9 cellular contexts compared by ENCODE assay signal in the genomic region with DNA sequence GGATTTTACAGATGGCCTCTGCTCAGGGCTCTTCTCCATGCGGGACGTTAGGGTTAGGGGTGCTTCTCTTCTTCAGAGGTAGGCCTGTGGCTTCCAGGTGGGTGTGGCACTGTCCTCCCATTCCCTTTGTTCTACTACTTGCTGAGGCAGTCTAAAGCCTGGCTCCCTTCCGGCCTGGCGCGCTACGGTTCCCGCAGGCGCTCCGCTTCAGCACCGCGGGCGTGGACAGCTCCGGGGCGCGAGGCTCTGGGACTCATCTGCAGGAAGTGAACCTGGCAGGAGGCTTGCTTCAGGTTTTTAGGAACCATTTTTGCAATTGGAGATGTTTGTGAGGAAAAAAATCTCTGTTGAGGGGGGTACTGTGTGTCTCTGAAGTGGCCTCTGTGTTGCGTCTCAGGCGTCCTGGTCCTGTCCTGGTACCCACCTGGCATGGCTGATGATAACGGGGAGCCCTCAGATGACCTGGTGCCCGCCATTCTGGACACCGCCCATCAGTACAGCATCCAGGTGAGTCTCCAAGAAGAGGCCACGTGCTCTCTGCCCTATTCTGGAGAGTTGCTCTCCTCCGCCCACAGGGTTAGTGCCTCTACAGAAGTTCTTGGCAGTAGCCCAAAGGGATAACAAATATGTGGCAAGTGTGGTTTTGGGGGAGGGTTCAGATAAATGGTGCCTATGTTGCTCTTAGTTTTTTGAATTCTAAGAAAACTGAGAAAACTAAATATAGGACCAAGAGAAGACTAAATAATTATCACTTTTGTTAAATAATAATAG. TPM values are rescaled to one million over a fixed set of nuclear protein-coding genes. Genes with fewer than 3 reads are reported as not detected.
DNase-seq lines count a peak whose midpoint lies in the region; ATAC-seq, FAIRE-seq and TF ChIP-seq lines count a peak whose summit lies in the region.
"Had no signal": no experiment of that assay in that cellular context is flagged by ENCODE, and none has a peak within 500 bp of the region (broad histone marks: within the 10 kb centered on the region; RNA-seq: fewer than 3 reads in every experiment).

No MANE protein-coding gene starts in this region.

- BruUV-seq in endothelial cell of umbilical vein (replicated peaks; lab: Mats Ljungman, UMichigan) = no TSS peak

- FAIRE-seq in endothelial cell of umbilical vein (lab: Jason Lieb, UNC) = no peak

- dilution Hi-C loops in endothelial cell of umbilical vein (cut with MboI; ENCODE audit: extremely low pct_ligation_motif_present, low sequenced_read_pairs) = no loop called here

- H3K9me1 ChIP-seq in endothelial cell of umbilical vein (replicated peaks; ENCODE audit: control insufficient read depth, extremely low read depth, insufficient read depth, low read length) = no peaks in the 10 kb centered on the region

- no peak overlapping the region for H3K27ac ChIP-seq in CD4-positive, CD25-positive, alpha-beta regulatory T cell (ENCODE audit: insufficient read depth, low read length, poor library complexity, severe bottlenecking)
- H3K27ac ChIP-seq in endothelial cell of umbilical vein (ENCODE audit: insufficient read depth, low read depth, low read length) (no peak overlapping the region), mucosa of rectum (ENCODE audit: low read depth in 2 of 2, low read length in 2 of 2) (no peak overlapping the region), esophagus muscularis mucosa (replicated peaks in 1 of 4) (no peak overlapping the region)

- POLR2A ChIA-PET in WTC11 (lab: Charles Lee) = interaction anchor here (2.3 kb wide), 1 partner anchor 13 kb away, joined by 16 read pairs; the partner anchor contains the start of genes C1orf122 and YRDC
- POLR2A ChIA-PET in endothelial cell of umbilical vein (lab: Charles Lee) = no interaction called here

- H3K4me2 ChIP-seq in endothelial cell of umbilical vein (ENCODE audit: insufficient read depth, low read length) = no peak overlapping the region

- peak overlapping the region; percentile 38 to 82 (median 77) for H3K4me3 Mint-ChIP-seq in CD4-positive, CD25-positive, alpha-beta regulatory T cell
- peak overlapping the region; percentile 69 for H3K4me3 Mint-ChIP-seq in WTC11

- peaks cover 0 to 15% (median 8%) of the 10 kb centered on the region in 4 donors for H3K4me1 Mint-ChIP-seq in CD4-positive, CD25-positive, alpha-beta regulatory T cell
- peaks cover 12% of the 10 kb centered on the region for H3K4me1 Mint-ChIP-seq in WTC11

- peaks cover 7% of the 10 kb centered on the region for H3K36me3 Mint-ChIP-seq in CD4-positive, CD25-positive, alpha-beta regulatory T cell
- H3K36me3 Mint-ChIP-seq in WTC11 = peaks cover 6% of the 10 kb centered on the region; the same call in 1 of the 2 replicates

- intact Hi-C loops in endothelial cell of umbilical vein (cut with micrococcal nuclease) = no loop called here
- intact Hi-C loops in esophagus muscularis mucosa (cut with DNase I) = no loop called here

- peaks cover 9% of the 10 kb centered on the region for H3K4me1 ChIP-seq in CD4-positive, CD25-positive, alpha-beta regulatory T cell (ENCODE audit: control insufficient read depth, insufficient read depth, low read length, poor library complexity, severe bottlenecking)
- H3K4me1 ChIP-seq in endothelial cell of umbilical vein (ENCODE audit: control insufficient read depth, extremely low read depth, insufficient read depth, low read length) (peaks cover 2% of the 10 kb centered on the region), mucosa of rectum (ENCODE audit: control insufficient read depth in 2 of 2, insufficient read depth in 2 of 2, low read length in 2 of 2) (peaks cover 6 to 10% of the 10 kb centered on the region in 2 donors), esophagus muscularis mucosa (peaks cover 12 to 28% (median 24%) of the 10 kb centered on the region in 4 donors)

- H3K9me3 ChIP-seq in CD4-positive, CD25-positive, alpha-beta regulatory T cell (ENCODE audit: control insufficient read depth in 2 of 2, low read length in 2 of 2) = no peaks in the 10 kb centered on the region
- H3K9me3 ChIP-seq in endothelial cell of umbilical vein (replicated peaks; ENCODE audit: control insufficient read depth, insufficient read depth, low read length) (no peaks in the 10 kb centered on the region), mucosa of rectum (ENCODE audit: control insufficient read depth in 2 of 2, low read length in 2 of 2) (no peaks in the 10 kb centered on the region), esophagus muscularis mucosa (no peaks in the 10 kb centered on the region)

- WGBS in esophagus muscularis mucosa = 25% methylated on average over 20 of the region's 22 CpGs

- no peak for ATAC-seq in CD4-positive, CD25-positive, alpha-beta regulatory T cell (ENCODE audit: low read depth in 2 of 2)
- peak; percentile 60 for ATAC-seq in WTC11
- no peak for ATAC-seq in GM19023 (IDR thresholded peaks at IDR 0.05; ENCODE audit: unreplicated experiment)

- H3K27me3 Mint-ChIP-seq in CD4-positive, CD25-positive, alpha-beta regulatory T cell = peaks cover 31% of the 10 kb centered on the region
- peaks cover 46% of the 10 kb centered on the region for H3K27me3 Mint-ChIP-seq in WTC11 (ENCODE audit: low read depth)

- no peak for TF ChIP-seq CTCF in WTC11 (IDR thresholded peaks at IDR 0.05)
- no peak for TF ChIP-seq CTCF in endothelial cell of umbilical vein (IDR thresholded peaks at IDR 0.05; ENCODE audit: extremely low read depth in 1 of 2, insufficient read depth in 1 of 2, low read depth in 1 of 2, low read length in 2 of 2)
- TF ChIP-seq CTCF in esophagus muscularis mucosa (IDR thresholded peaks at IDR 0.05) = no peak

- no peak overlapping the region for H3K27ac Mint-ChIP-seq in CD4-positive, CD25-positive, alpha-beta regulatory T cell
- H3K27ac Mint-ChIP-seq in WTC11 = no peak overlapping the region

- TF ChIP-seq POLR2A in endothelial cell of umbilical vein (IDR thresholded peaks at IDR 0.05; ENCODE audit: low read depth, low read length) (no peak), esophagus muscularis mucosa (IDR thresholded peaks at IDR 0.05; ENCODE audit: low read depth) (no peak)

- H3K9ac ChIP-seq in endothelial cell of umbilical vein (replicated peaks; ENCODE audit: extremely low read depth, insufficient read depth, low read length) (no peak overlapping the region), mucosa of rectum (ENCODE audit: low read depth in 1 of 2, low read length in 2 of 2) (no peak overlapping the region)

- H3K27me3 ChIP-seq in CD4-positive, CD25-positive, alpha-beta regulatory T cell (ENCODE audit: control insufficient read depth, insufficient read depth, low read length) = peaks cover 4% of the 10 kb centered on the region
- H3K27me3 ChIP-seq in endothelial cell of umbilical vein (ENCODE audit: control insufficient read depth in 2 of 2, insufficient read depth in 2 of 2, low read length in 2 of 2) = peaks cover 7 to 16% of the 10 kb centered on the region in 2 experiments
- peaks cover 0 to 4% of the 10 kb centered on the region in 2 donors for H3K27me3 ChIP-seq in mucosa of rectum (ENCODE audit: control insufficient read depth in 2 of 2, insufficient read depth in 2 of 2, low read length in 2 of 2)
- H3K27me3 ChIP-seq in esophagus muscularis mucosa = peaks cover 0 to 4% (median 0%) of the 10 kb centered on the region in 4 donors

- CTCF ChIA-PET in WTC11 (lab: Charles Lee) = interaction anchor here (0.6 to 2.0 kb wide), 5 partner anchors 12 to 172 kb away, joined by 3 to 10 read pairs (median 6); partner anchors contain the start of genes C1orf122, EPHA10, MTF1 and YRDC
- CTCF ChIA-PET in endothelial cell of umbilical vein (lab: Charles Lee) = no interaction called here

- DNase-seq in CD4-positive, CD25-positive, alpha-beta regulatory T cell = peak in 2 of 3 donors; percentile 33 to 50
- peak; percentile 85 for DNase-seq in WTC11 (ENCODE audit: low spot score)
- DNase-seq in endothelial cell of umbilical vein (ENCODE audit: low read depth, low spot score) = peak; percentile 24
- DNase-seq in esophagus muscularis mucosa (ENCODE audit: extremely low spot score) = no peak
- DNase-seq in NCI-H146 treated with DMSO at 0.1 percent for 48 hours (lab: John Stamatoyannopoulos, UW; ENCODE audit: unreplicated experiment) = no peak

- TF ChIP-seq EP300 in Ishikawa (IDR thresholded peaks at IDR 0.05; ENCODE audit: borderline replicate concordance) (no peak), esophagus muscularis mucosa (IDR thresholded peaks at IDR 0.05) (no peak)

- peak; percentile 12; the same call in 1 of the 2 replicates for TF ChIP-seq RAD21 in Ishikawa (IDR thresholded peaks at IDR 0.05; ENCODE audit: low read depth)

- H3K79me2 ChIP-seq in endothelial cell of umbilical vein (ENCODE audit: control insufficient read depth, insufficient read depth, low read length) = no peaks in the 10 kb centered on the region

- no peak overlapping the region for H3K4me3 ChIP-seq in CD4-positive, CD25-positive, alpha-beta regulatory T cell (ENCODE audit: low read depth, low read length)
- H3K4me3 ChIP-seq in endothelial cell of umbilical vein (replicated peaks in 1 of 3; ENCODE audit: insufficient read depth in 1 of 3, low read depth in 1 of 3, low read length in 3 of 3) = no peak overlapping the region
- peak overlapping the region; percentile 22 to 71 for H3K4me3 ChIP-seq in mucosa of rectum (ENCODE audit: low read length in 2 of 2)
- peak overlapping the region in 1 of 4 donors; percentile 63 for H3K4me3 ChIP-seq in esophagus muscularis mucosa

- no peak overlapping the region for H2AFZ ChIP-seq in endothelial cell of umbilical vein (ENCODE audit: low read depth, low read length)

- peaks cover 0 to 2% (median 0%) of the 10 kb centered on the region in 7 donors for H3K9me3 Mint-ChIP-seq in CD4-positive, CD25-positive, alpha-beta regulatory T cell
- no peaks in the 10 kb centered on the region for H3K9me3 Mint-ChIP-seq in WTC11

- H3K36me3 ChIP-seq in CD4-positive, CD25-positive, alpha-beta regulatory T cell (ENCODE audit: control insufficient read depth, insufficient read depth, low read length) = peaks cover 10% of the 10 kb centered on the region
- H3K36me3 ChIP-seq in endothelial cell of umbilical vein (ENCODE audit: control insufficient read depth in 2 of 2, extremely low read depth in 1 of 2, insufficient read depth in 2 of 2, low read length in 2 of 2) (no peaks in the 10 kb centered on the region), mucosa of rectum (ENCODE audit: control insufficient read depth in 2 of 2, insufficient read depth in 2 of 2, low read length in 2 of 2) (peaks cover 6 to 13% of the 10 kb centered on the region in 2 donors), esophagus muscularis mucosa (peaks cover 0 to 19% (median 14%) of the 10 kb centered on the region in 4 donors)

- no peaks in the 10 kb centered on the region for H4K20me1 ChIP-seq in endothelial cell of umbilical vein (replicated peaks; ENCODE audit: control insufficient read depth, extremely low read depth, insufficient read depth, low read length)

RNA-seq across cellular contexts. Expression of gene MANEAL, which starts 1.9 kb away (rescaled TPM):
- 0.69 TPM for total RNA-seq in CD4-positive, CD25-positive, alpha-beta regulatory T cell
- polyA plus RNA-seq in CD4-positive, CD25-positive, alpha-beta regulatory T cell = 1 to 10 TPM in 3 of 4 donors, under 1 TPM in 1; 0.87 to 2.4 (median 1.5) TPM
- total RNA-seq in WTC11 (2021) (4.2 to 6.4 TPM (median 5.9 TPM) in 3 replicates), endothelial cell of umbilical vein (0.66 and 0.92 TPM in 2 replicates), esophagus muscularis mucosa (1 to 10 TPM; 1.2 to 3.3 (median 1.5) TPM)
- 1.3 and 1.9 TPM in 2 replicates for polyA plus RNA-seq in endothelial cell of umbilical vein
- 1.1 and 1.2 TPM in 2 replicates for polyA plus RNA-seq in endothelial cell of umbilical vein (2011; cell fraction: cytosol; rRNA removed)
- 0.25 and 0.45 TPM in 2 replicates for polyA plus RNA-seq in endothelial cell of umbilical vein (2011; cell fraction: nucleus; rRNA removed)
- polyA plus RNA-seq in endothelial cell of umbilical vein (2012) = 0.55 and 0.80 TPM in 2 replicates
- 1.2 and 3.7 TPM in 2 replicates for polyA minus RNA-seq in endothelial cell of umbilical vein
- 40.5 TPM for polyA minus RNA-seq in endothelial cell of umbilical vein (2011; cell fraction: cytosol; rRNA and poly(A)+ RNA removed)
- polyA minus RNA-seq in endothelial cell of umbilical vein (2011; cell fraction: nucleus; rRNA and poly(A)+ RNA removed) = 0.58 TPM in 1 of 2 replicates, not detected in the other

RNA-seq across cellular contexts. Expression of gene C1orf122, which starts 12.1 kb away (rescaled TPM):
- total RNA-seq in CD4-positive, CD25-positive, alpha-beta regulatory T cell = 13.7 TPM
- polyA plus RNA-seq in CD4-positive, CD25-positive, alpha-beta regulatory T cell = 10 to 100 TPM; 22.9 to 31.9 (median 26.6) TPM
- 42.5 to 50.7 TPM (median 45.9 TPM) in 3 replicates for total RNA-seq in WTC11 (2021)
- 32.8 and 36.5 TPM in 2 replicates for total RNA-seq in endothelial cell of umbilical vein
- 38.8 and 54.0 TPM in 2 replicates for polyA plus RNA-seq in endothelial cell of umbilical vein
- polyA plus RNA-seq in endothelial cell of umbilical vein (2011; cell fraction: cytosol; rRNA removed) = 14.0 and 22.0 TPM in 2 replicates
- 10.4 and 11.9 TPM in 2 replicates for polyA plus RNA-seq in endothelial cell of umbilical vein (2011; cell fraction: nucleus; rRNA removed)
- 11.3 and 23.4 TPM in 2 replicates for polyA plus RNA-seq in endothelial cell of umbilical vein (2012)
- 9.0 and 9.3 TPM in 2 replicates for polyA minus RNA-seq in endothelial cell of umbilical vein
- 29.6 TPM for polyA minus RNA-seq in endothelial cell of umbilical vein (2011; cell fraction: cytosol; rRNA and poly(A)+ RNA removed)
- polyA minus RNA-seq in endothelial cell of umbilical vein (2011; cell fraction: nucleus; rRNA and poly(A)+ RNA removed) = 1.8 and 2.7 TPM in 2 replicates
- 100 to 1,000 TPM in 1 of 4 donors, 10 to 100 TPM in 3; 69.9 to 103 (median 94.3) TPM for total RNA-seq in esophagus muscularis mucosa

RNA-seq across cellular contexts. Expression of gene YRDC, which starts 12.5 kb away (rescaled TPM):
- total RNA-seq in CD4-positive, CD25-positive, alpha-beta regulatory T cell = 28.2 TPM
- 10 to 100 TPM; 17.3 to 26.6 (median 19.8) TPM for polyA plus RNA-seq in CD4-positive, CD25-positive, alpha-beta regulatory T cell
- total RNA-seq in WTC11 (2021) = 20.1 to 24.6 TPM (median 22.7 TPM) in 3 replicates
- total RNA-seq in endothelial cell of umbilical vein = 19.2 and 20.4 TPM in 2 replicates
- 20.4 and 20.5 TPM in 2 replicates for polyA plus RNA-seq in endothelial cell of umbilical vein
- polyA plus RNA-seq in endothelial cell of umbilical vein (2011; cell fraction: cytosol; rRNA removed) = 23.5 and 23.7 TPM in 2 replicates
- 12.2 and 12.7 TPM in 2 replicates for polyA plus RNA-seq in endothelial cell of umbilical vein (2011; cell fraction: nucleus; rRNA removed)
- polyA plus RNA-seq in endothelial cell of umbilical vein (2012) = 19.8 and 22.8 TPM in 2 replicates
- polyA minus RNA-seq in endothelial cell of umbilical vein = 15.2 and 17.0 TPM in 2 replicates
- polyA minus RNA-seq in endothelial cell of umbilical vein (2011; cell fraction: cytosol; rRNA and poly(A)+ RNA removed) = 22.2 TPM
- 5.9 and 6.9 TPM in 2 replicates for polyA minus RNA-seq in endothelial cell of umbilical vein (2011; cell fraction: nucleus; rRNA and poly(A)+ RNA removed)
- 10 to 100 TPM; 10.8 to 19.1 (median 14.3) TPM for total RNA-seq in esophagus muscularis mucosa

RNA-seq across cellular contexts. Expression of gene EPHA10, which starts 30.6 kb away (rescaled TPM):
- not detected for total RNA-seq in CD4-positive, CD25-positive, alpha-beta regulatory T cell
- polyA plus RNA-seq in CD4-positive, CD25-positive, alpha-beta regulatory T cell = not detected
- total RNA-seq in WTC11 (2021) (1.3 to 1.5 TPM (median 1.3 TPM) in 3 replicates), endothelial cell of umbilical vein (not detected in 2 replicates), esophagus muscularis mucosa (under 1 TPM; 0.17 to 0.83 (median 0.39) TPM)
- polyA plus RNA-seq in endothelial cell of umbilical vein = not detected in 2 replicates
- polyA plus RNA-seq in endothelial cell of umbilical vein (2011; cell fraction: cytosol; rRNA removed) = not detected in 2 replicates
- 0.03 TPM in 1 of 2 replicates, not detected in the other for polyA plus RNA-seq in endothelial cell of umbilical vein (2011; cell fraction: nucleus; rRNA removed)
- not detected in 2 replicates for polyA plus RNA-seq in endothelial cell of umbilical vein (2012)
- not detected in 2 replicates for polyA minus RNA-seq in endothelial cell of umbilical vein
- polyA minus RNA-seq in endothelial cell of umbilical vein (2011; cell fraction: cytosol; rRNA and poly(A)+ RNA removed) = 0.72 TPM
- not detected in 2 replicates for polyA minus RNA-seq in endothelial cell of umbilical vein (2011; cell fraction: nucleus; rRNA and poly(A)+ RNA removed)
- total RNA-seq: subcutaneous adipose tissue had no signal

Comparison
In these comparisons a context has a peak if more than half of its experiments do, and no peak if none do; other contexts are left out.
1. DNase-seq: peak in CD4-positive, CD25-positive, alpha-beta regulatory T cell (2 of 3), WTC11 (single experiment) and endothelial cell of umbilical vein (single experiment); none in esophagus muscularis mucosa (single experiment) and NCI-H146 treated with DMSO at 0.1 percent for 48 hours (single experiment).
2. H3K4me3 ChIP-seq: peak in mucosa of rectum (2 of 2); none in CD4-positive, CD25-positive, alpha-beta regulatory T cell (single experiment) and endothelial cell of umbilical vein (0 of 3).